In the genomic region with DNA sequence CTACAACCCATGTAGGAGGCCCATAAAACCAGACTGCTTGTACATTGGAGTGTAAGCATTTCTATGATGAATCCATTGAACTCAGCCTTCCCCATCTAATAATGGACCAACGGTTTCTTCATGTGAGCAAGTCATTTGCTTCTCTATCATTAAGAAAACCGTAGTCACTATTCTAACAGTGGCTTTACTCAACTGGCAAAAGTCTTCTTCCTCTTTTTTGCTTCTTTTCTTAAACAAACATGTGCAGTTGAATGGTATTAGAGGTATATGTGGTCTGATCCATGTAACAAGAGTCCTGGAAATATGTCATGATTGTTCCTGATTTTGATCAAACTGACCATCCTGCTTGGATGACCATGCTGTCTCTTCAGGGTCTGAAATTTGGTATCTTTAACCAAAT, we compare ENCODE assay signal across 22 cellular contexts.
"Had no signal": no experiment of that assay in that cellular context is flagged by ENCODE, and none has a peak within 500 bp of the region (broad histone marks: within the 10 kb centered on the region; RNA-seq: fewer than 3 reads in every experiment).

No MANE protein-coding gene starts in this region.

- FAIRE-seq: small intestine had no signal

- H3K27ac ChIP-seq: foreskin keratinocyte, prostate gland, suprapubic skin had no signal

- H3K27ac Mint-ChIP-seq: activated CD4-positive, alpha-beta T cell treated with anti-CD3 and anti-CD28 coated beads, Interleukin-2, amount 10 ng/mL, durations not matched to agents 24 days and 14 days; activated T-helper 1 cell treated with anti-CD3 and anti-CD28 coated beads, Interleukin-12 subunit alpha, Interleukin-12 subunit beta, Interleukin-2, Interleukin-4 antibody, amounts not matched to agents 30 ng/mL and 10 ng/mL and 1 ng/mL, durations not matched to agents 14 hours and 24 hours and 36 hours; dendritic cell treated with granulocyte-macrophage colony-stimulating factor and Interleukin-4, amounts not matched to agents 40 ng/mL and 50 ng/mL, for 4 days; nephron; T-helper 17 cell had no signal

- DNase-seq: activated CD4-positive, alpha-beta T cell treated with anti-CD3 and anti-CD28 coated beads, Interleukin-2, amount 10 ng/mL, durations not matched to agents 24 days and 14 days; activated CD4-positive, CD25-positive, alpha-beta regulatory T cell; activated CD8-positive, alpha-beta memory T cell treated with anti-CD3 and anti-CD28 coated beads, Interleukin-2, amount 50 U/mL, for 48 hours; activated naive CD4-positive, alpha-beta T cell treated with Interleukin-2 at 50 U/mL for 16 hours; anterior cingulate cortex; cerebellar nuclear complex; effector memory CD4-positive, alpha-beta T cell; foreskin keratinocyte; mesendoderm; occipital lobe; right cardiac atrium; small intestine; stimulated activated CD4-positive, alpha-beta T cell treated with anti-CD3 and anti-CD28 coated beads, Interleukin-4, amount 100 ng/mL, for 4 hours; stimulated activated CD8-positive, alpha-beta memory T cell treated with anti-CD3 and anti-CD28 coated beads, Interleukin-4, amount 100 ng/mL, for 48 hours; stimulated activated naive CD8-positive, alpha-beta T cell treated with anti-CD3 and anti-CD28 coated beads, Interleukin-15, Interleukin-2, amounts not matched to agents 100 U/mL and 50 U/mL, for 24 hours; T-helper 17 cell; trophoblast cell had no signal

- H3K4me3 ChIP-seq: prostate gland, suprapubic skin had no signal

- H3K4me1 Mint-ChIP-seq: activated CD4-positive, alpha-beta T cell treated with anti-CD3 and anti-CD28 coated beads, Interleukin-2, amount 10 ng/mL, durations not matched to agents 24 days and 14 days; nephron; T-helper 17 cell had no signal

- ATAC-seq: foreskin keratinocyte; right cardiac atrium; stimulated activated naive CD8-positive, alpha-beta T cell treated with anti-CD3 and anti-CD28 coated beads, Interleukin-15, Interleukin-2, amounts not matched to agents 100 U/mL and 50 U/mL, for 24 hours; T-helper 17 cell had no signal

- H3K36me3 ChIP-seq: prostate gland, suprapubic skin had no signal

- H3K27me3 Mint-ChIP-seq: activated CD4-positive, alpha-beta T cell treated with anti-CD3 and anti-CD28 coated beads, Interleukin-2, amount 10 ng/mL, durations not matched to agents 24 days and 14 days; dendritic cell treated with granulocyte-macrophage colony-stimulating factor and Interleukin-4, amounts not matched to agents 40 ng/mL and 50 ng/mL, for 4 days; T-helper 17 cell had no signal

- H3K4me1 ChIP-seq: foreskin keratinocyte, suprapubic skin had no signal

- H3K9me3 ChIP-seq: prostate gland, suprapubic skin had no signal

- H3K27me3 ChIP-seq: foreskin keratinocyte, suprapubic skin had no signal

- H3K4me3 Mint-ChIP-seq: activated CD4-positive, alpha-beta T cell treated with anti-CD3 and anti-CD28 coated beads, Interleukin-2, amount 10 ng/mL, durations not matched to agents 24 days and 14 days; activated T-helper 1 cell treated with anti-CD3 and anti-CD28 coated beads, Interleukin-12 subunit alpha, Interleukin-12 subunit beta, Interleukin-2, Interleukin-4 antibody, amounts not matched to agents 30 ng/mL and 10 ng/mL and 1 ng/mL, durations not matched to agents 14 hours and 24 hours and 36 hours; dendritic cell treated with granulocyte-macrophage colony-stimulating factor and Interleukin-4, amounts not matched to agents 40 ng/mL and 50 ng/mL, for 4 days; nephron; T-helper 17 cell had no signal
